9 cellular contexts compared by ENCODE assay signal in the genomic region with DNA sequence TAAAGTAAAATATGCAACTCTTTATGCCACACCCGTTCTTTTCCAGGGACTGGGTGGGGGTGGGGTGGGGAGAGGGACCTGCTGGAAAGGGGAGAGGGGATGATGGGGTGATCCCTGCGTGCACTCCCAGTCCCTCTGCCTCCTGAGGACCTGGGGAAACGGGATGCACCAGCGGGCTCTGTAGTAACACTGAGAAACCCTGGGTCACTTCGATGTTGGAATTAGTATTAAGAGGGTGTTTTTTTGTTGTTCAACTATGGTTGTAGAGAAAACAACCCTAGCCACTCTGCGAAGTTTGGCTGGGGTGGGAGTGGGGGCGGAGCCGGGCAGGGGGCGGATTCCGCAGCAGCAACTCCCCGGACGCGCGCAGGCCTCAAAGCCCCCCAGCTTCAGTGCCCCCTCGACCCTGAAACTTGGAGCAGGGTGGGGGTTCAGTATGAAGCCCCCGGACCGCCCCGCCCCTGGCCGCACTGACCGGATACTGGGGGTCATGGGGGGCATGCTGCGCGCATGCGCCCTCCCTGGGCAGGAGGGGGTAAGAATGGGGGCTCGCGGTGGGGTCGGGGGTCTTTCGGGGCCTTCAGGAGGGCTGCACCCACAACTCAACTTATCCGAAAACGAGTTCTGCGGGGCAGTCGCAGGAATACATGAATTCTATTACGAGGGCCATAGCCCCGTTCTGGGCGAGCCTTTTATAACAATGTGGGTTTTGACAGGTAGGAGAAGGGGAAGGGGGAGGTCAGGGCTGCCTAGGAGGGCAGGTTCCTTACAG. TPM values are rescaled to one million over a fixed set of nuclear protein-coding genes. Genes with fewer than 3 reads are reported as not detected.
A peak's percentile ranks its signal among the peaks of the same experiment; 100 is the strongest.
DNase-seq lines count a peak whose midpoint lies in the region; ATAC-seq and TF ChIP-seq lines count a peak whose summit lies in the region.
"Had no signal": no experiment of that assay in that cellular context is flagged by ENCODE, and none has a peak within 500 bp of the region (broad histone marks: within the 10 kb centered on the region; RNA-seq: fewer than 3 reads in every experiment).

No MANE protein-coding gene starts in this region.

- H3K9me3 Mint-ChIP-seq in neural crest cell (no peaks in the 10 kb centered on the region), CD14-positive monocyte (peaks cover 0 to 19% (median 3%) of the 10 kb centered on the region in 7 donors)

- TF ChIP-seq CTCF in WERI-Rb-1 (IDR thresholded peaks at IDR 0.05; ENCODE audit: low read depth, low read length): no peak
- no peak for TF ChIP-seq CTCF in neural crest cell (conservative IDR thresholded peaks at IDR 0.05)
- no peak for TF ChIP-seq CTCF in CD14-positive monocyte (IDR thresholded peaks at IDR 0.05)

- H3K27ac ChIP-seq in ACC112 (ENCODE audit: low read depth, low read length) (no peak overlapping the region), WERI-Rb-1 (peak overlapping the region; percentile 98)

- DNase-seq in WERI-Rb-1 (no peak), Right ventricle myocardium inferior (ENCODE audit: missing footprints) (no peak), neural crest cell (ENCODE audit: low read depth, low spot score) (no peak), RPMI8226 (no peak), CD14-positive monocyte (ENCODE audit: low spot score) (no peak)
- DNase-seq in stimulated activated naive CD4-positive, alpha-beta T cell treated with Interleukin-2 at 50 U/mL for 16 hours (lab: John Stamatoyannopoulos, UW): no peak
- DNase-seq: DMS 273 treated with DMSO at 0.1 percent for 48 hours had no signal

- H3K9me3 ChIP-seq in WERI-Rb-1 (ENCODE audit: severe bottlenecking): no peaks in the 10 kb centered on the region

- peaks cover 11% of the 10 kb centered on the region for H3K36me3 Mint-ChIP-seq in neural crest cell (ENCODE audit: low read depth)
- H3K36me3 Mint-ChIP-seq in CD14-positive monocyte: peaks cover 0 to 1% of the 10 kb centered on the region in 2 donors

- ATAC-seq in Right ventricle myocardium inferior (peak; percentile 18), HG02798 (IDR thresholded peaks at IDR 0.05; ENCODE audit: poor library complexity, unreplicated experiment) (no peak)

- H2AFZ ChIP-seq in ACC112 (ENCODE audit: low read length, unreplicated experiment): no peak overlapping the region

- H3K4me1 ChIP-seq in ACC112 (ENCODE audit: control insufficient read depth, insufficient read depth, low read length, unreplicated experiment): peaks cover 14% of the 10 kb centered on the region

- H3K36me3 ChIP-seq in ACC112 (ENCODE audit: insufficient read depth, low read length): 0 out of 2 replicates have a peak, but pooled peaks cover 4% of the 10 kb centered on the region
- H3K36me3 ChIP-seq in WERI-Rb-1: peaks cover 35% of the 10 kb centered on the region

- peaks cover 46% of the 10 kb centered on the region for H3K4me1 Mint-ChIP-seq in neural crest cell
- peaks cover 24% of the 10 kb centered on the region for H3K4me1 Mint-ChIP-seq in CD14-positive monocyte

- H3K4me3 Mint-ChIP-seq in neural crest cell: peak overlapping the region; percentile 88
- peak overlapping the region in 1 of 2 donors; percentile 85 for H3K4me3 Mint-ChIP-seq in CD14-positive monocyte

- H3K27ac Mint-ChIP-seq in neural crest cell (ENCODE audit: unreplicated experiment) (no peak overlapping the region), CD14-positive monocyte (no peak overlapping the region)

- peak overlapping the region; percentile 93 for H3K4me3 ChIP-seq in ACC112 (ENCODE audit: low read depth, low read length)
- peak overlapping the region; percentile 70 for H3K4me3 ChIP-seq in WERI-Rb-1 (ENCODE audit: low read depth, low read length)

- no peaks in the 10 kb centered on the region for H3K27me3 ChIP-seq in ACC112 (ENCODE audit: insufficient read depth, low read length)
- no peaks in the 10 kb centered on the region for H3K27me3 ChIP-seq in WERI-Rb-1 (ENCODE audit: insufficient read depth, low read depth, severe bottlenecking)

- intact Hi-C loops in Right ventricle myocardium inferior (cut with DNase I): loop anchor here (5.0 kb wide), 1 partner anchor 88 kb away; a partner anchor contains a TSS
- intact Hi-C loops in CD14-positive monocyte (cut with micrococcal nuclease): no loop called here

- H3K27me3 Mint-ChIP-seq in neural crest cell (ENCODE audit: low read depth) (peaks cover 3% of the 10 kb centered on the region), CD14-positive monocyte (ENCODE audit: low read depth in 3 of 3) (peaks cover 71 to 79% (median 77%) of the 10 kb centered on the region in 3 donors)

- H3K79me2 ChIP-seq in ACC112 (ENCODE audit: control insufficient read depth, insufficient read depth, low read length, unreplicated experiment): no peaks in the 10 kb centered on the region

RNA-seq across cellular contexts. Expression of a gene that starts 1.3 kb away (rescaled TPM):
- total RNA-seq in Right ventricle myocardium inferior: 13.0 TPM
- total RNA-seq in neural crest cell: 41.2 and 43.8 TPM in 2 replicates
- not detected for polyA plus RNA-seq in CD14-positive monocyte

RNA-seq across cellular contexts. Expression of a gene that starts 5.3 kb away (rescaled TPM):
- total RNA-seq in Right ventricle myocardium inferior (23.8 TPM), neural crest cell (74.7 and 75.6 TPM in 2 replicates)
- under 1 TPM in 1 of 2 donors, not detected in 1; 0.08 TPM for polyA plus RNA-seq in CD14-positive monocyte

RNA-seq across cellular contexts. Expression of a gene that starts 19.0 kb away (rescaled TPM):
- total RNA-seq in Right ventricle myocardium inferior (13.1 TPM), neural crest cell (15.9 and 17.3 TPM in 2 replicates)
- polyA plus RNA-seq in CD14-positive monocyte: 10 to 100 TPM; 12.3 to 16.9 TPM

RNA-seq across cellular contexts. Expression of a gene that starts 23.0 kb away (rescaled TPM):
- total RNA-seq in Right ventricle myocardium inferior (7.3 TPM), neural crest cell (18.6 and 19.5 TPM in 2 replicates)
- polyA plus RNA-seq in CD14-positive monocyte: not detected
